ENCODE assay signal across 10 cellular contexts in genomic region chr1:1629430-1630190, GRCh38. TPM values are rescaled to one million over a fixed set of nuclear protein-coding genes. Genes with fewer than 3 reads are reported as not detected.
DNase-seq lines count a peak whose midpoint lies in the region; ATAC-seq and TF ChIP-seq lines count a peak whose summit lies in the region.
"Had no signal": no experiment of that assay in that cellular context is flagged by ENCODE, and none has a peak within 500 bp of the region (broad histone marks: within the 10 kb centered on the region; RNA-seq: fewer than 3 reads in every experiment).

No MANE protein-coding gene starts in this region.

- CTCF ChIA-PET in activated CD4-positive, alpha-beta memory T cell treated with anti-CD3 and anti-CD28 coated beads, Interleukin-2, amount 10 ng/mL, durations not matched to agents 7 days and 5 days (lab: Charles Lee) = interaction anchor here (0.6 kb wide), 1 partner anchor 130 kb away, joined by 4 read pairs; no protein-coding TSS in a partner anchor
- CTCF ChIA-PET in HEK293T (lab: Yijun Ruan, JAX) = no interaction called here

- ATAC-seq in GM21723 (IDR thresholded peaks at IDR 0.05; ENCODE audit: unreplicated experiment) (no peak), GM19397 (IDR thresholded peaks at IDR 0.05; ENCODE audit: unreplicated experiment) (no peak)
- ATAC-seq: Panc1 had no signal

- intact Hi-C loops in cardiac septum (cut with DNase I) = no loop called here

- H3K4me2 ChIP-seq in MM.1S (ENCODE audit: low read depth, low read length) = no peak overlapping the region

- H3K27ac Mint-ChIP-seq in activated CD4-positive, alpha-beta memory T cell treated with anti-CD3 and anti-CD28 coated beads, Interleukin-2, amount 10 ng/mL, durations not matched to agents 7 days and 5 days = peak overlapping the region; percentile 26

- peaks cover 3% of the 10 kb centered on the region for H3K36me3 Mint-ChIP-seq in activated CD4-positive, alpha-beta memory T cell treated with anti-CD3 and anti-CD28 coated beads, Interleukin-2, amount 10 ng/mL, durations not matched to agents 7 days and 5 days (ENCODE audit: low read depth)

- H3K9me3 Mint-ChIP-seq in activated CD4-positive, alpha-beta memory T cell treated with anti-CD3 and anti-CD28 coated beads, Interleukin-2, amount 10 ng/mL, durations not matched to agents 7 days and 5 days = no peaks in the 10 kb centered on the region

- no peaks in the 10 kb centered on the region for H3K9me2 ChIP-seq in MM.1S (replicated peaks; ENCODE audit: insufficient read depth, low read length)

- peaks cover 5% of the 10 kb centered on the region for H3K4me1 Mint-ChIP-seq in activated CD4-positive, alpha-beta memory T cell treated with anti-CD3 and anti-CD28 coated beads, Interleukin-2, amount 10 ng/mL, durations not matched to agents 7 days and 5 days

- no peak overlapping the region for H3K9ac ChIP-seq in MM.1S (ENCODE audit: low read length)

- no peak overlapping the region for H3K27ac ChIP-seq in MM.1S (ENCODE audit: low read length)

- no peaks in the 10 kb centered on the region for H3F3A ChIP-seq in MM.1S (ENCODE audit: insufficient read depth, low read length)

- H3K4me3 ChIP-seq in MM.1S (ENCODE audit: low read length) = no peak overlapping the region; the same call in 1 of the 2 replicates

- H4K20me1 ChIP-seq in MM.1S (ENCODE audit: insufficient read depth, low read length) = no peaks in the 10 kb centered on the region

- no peaks in the 10 kb centered on the region for H3K36me3 ChIP-seq in MM.1S (replicated peaks; ENCODE audit: insufficient read depth, low read length)

- DNase-seq in GM20000 (ENCODE audit: low spot score) (peak; percentile 83), cardiac septum (ENCODE audit: low spot score) (peak; percentile 75), MM.1S (no peak), HEK293T (ENCODE audit: extremely low spot score) (no peak)
- peak; percentile 62 for DNase-seq in activated CD4-positive, alpha-beta memory T cell treated with anti-CD3 and anti-CD28 coated beads, Interleukin-2, amount 10 ng/mL, durations not matched to agents 7 days and 5 days
- DNase-seq in stimulated activated CD8-positive, alpha-beta memory T cell treated with anti-CD3 and anti-CD28 coated beads, Interleukin-15, amount 100 ng/mL, for 1 hour (ENCODE audit: low read depth) = peak; percentile 48

- H3K4me3 Mint-ChIP-seq in activated CD4-positive, alpha-beta memory T cell treated with anti-CD3 and anti-CD28 coated beads, Interleukin-2, amount 10 ng/mL, durations not matched to agents 7 days and 5 days = peak overlapping the region; percentile 47

- peaks cover 13% of the 10 kb centered on the region for H3K27me3 ChIP-seq in MM.1S (replicated peaks; ENCODE audit: insufficient read depth, low read length)

- H3K27me3 Mint-ChIP-seq in activated CD4-positive, alpha-beta memory T cell treated with anti-CD3 and anti-CD28 coated beads, Interleukin-2, amount 10 ng/mL, durations not matched to agents 7 days and 5 days = peaks cover 4% of the 10 kb centered on the region

- TF ChIP-seq CTCF in GM20000 (IDR thresholded peaks at IDR 0.05; ENCODE audit: extremely low read depth, missing control alignments) (no peak), MM.1S (IDR thresholded peaks at IDR 0.05; ENCODE audit: low read length) (no peak)

- H2AFZ ChIP-seq in MM.1S (ENCODE audit: low read length) = no peak overlapping the region

- POLR2A ChIA-PET in activated CD4-positive, alpha-beta memory T cell treated with anti-CD3 and anti-CD28 coated beads, Interleukin-2, amount 10 ng/mL, durations not matched to agents 7 days and 5 days (lab: Charles Lee) = interaction anchor here (0.8 to 3.8 kb wide), 8 partner anchors 8 to 150 kb away, joined by 3 to 42 read pairs (median 4); partner anchors contain the start of gene MIB2
- POLR2A ChIA-PET in HEK293T (lab: Yijun Ruan, JAX) = no interaction called here

- peaks cover 4% of the 10 kb centered on the region; the same call in 1 of the 2 replicates for H3K4me1 ChIP-seq in MM.1S (ENCODE audit: low read length)

- H3K9me3 ChIP-seq in MM.1S (replicated peaks; ENCODE audit: insufficient read depth, low read length) = no peaks in the 10 kb centered on the region
- H3K9me3 ChIP-seq: heart right ventricle had no signal

- H3K79me2 ChIP-seq in MM.1S (ENCODE audit: low read length) = no peaks in the 10 kb centered on the region

TF ChIP-seq in HEK293T, 16 proteins besides CTCF, POLR2A, EP300 and RAD21:
- TF ChIP-seq HDGF (IDR thresholded peaks at IDR 0.05; ENCODE audit: borderline replicate concordance) (no peak), ARNT (IDR thresholded peaks at IDR 0.05) (no peak), ZNF384 (IDR thresholded peaks at IDR 0.05) (no peak), L3MBTL2 (conservative IDR thresholded peaks at IDR 0.05) (no peak), FOXM1 (IDR thresholded peaks at IDR 0.05; ENCODE audit: borderline replicate concordance) (no peak), NFRKB (IDR thresholded peaks at IDR 0.05) (no peak), FOXA1 (IDR thresholded peaks at IDR 0.05) (no peak), ELF4 (IDR thresholded peaks at IDR 0.05) (no peak), BHLHE40 (IDR thresholded peaks at IDR 0.05; ENCODE audit: borderline replicate concordance) (no peak), FOXK2 (IDR thresholded peaks at IDR 0.05) (no peak), TARDBP (IDR thresholded peaks at IDR 0.05) (no peak)

RNA-seq across cellular contexts. Expression of gene MMP23B, which starts 2.4 kb away (rescaled TPM):
- total RNA-seq in activated CD4-positive, alpha-beta memory T cell treated with anti-CD3 and anti-CD28 coated beads, Interleukin-2, amount 10 ng/mL, durations not matched to agents 7 days and 5 days = 1 to 10 TPM in 1 of 2 experiments, under 1 TPM in 1; 0.63 to 2.4 TPM
- total RNA-seq in cardiac septum = 60.2 TPM

RNA-seq across cellular contexts. Expression of gene MIB2, which starts 14.3 kb away (rescaled TPM):
- total RNA-seq in activated CD4-positive, alpha-beta memory T cell treated with anti-CD3 and anti-CD28 coated beads, Interleukin-2, amount 10 ng/mL, durations not matched to agents 7 days and 5 days = 10 to 100 TPM; 37.2 to 37.5 TPM
- 82.4 TPM for total RNA-seq in cardiac septum

RNA-seq across cellular contexts. Expression of gene CDK11B, which starts 29.2 kb away (rescaled TPM):
- 10 to 100 TPM; 32.5 to 32.7 TPM for total RNA-seq in activated CD4-positive, alpha-beta memory T cell treated with anti-CD3 and anti-CD28 coated beads, Interleukin-2, amount 10 ng/mL, durations not matched to agents 7 days and 5 days
- 30.4 TPM for total RNA-seq in cardiac septum

RNA-seq across cellular contexts. Expression of gene FNDC10, which starts 29.7 kb away (rescaled TPM):
- 1 to 10 TPM; 2.6 to 2.7 TPM for total RNA-seq in activated CD4-positive, alpha-beta memory T cell treated with anti-CD3 and anti-CD28 coated beads, Interleukin-2, amount 10 ng/mL, durations not matched to agents 7 days and 5 days
- total RNA-seq in cardiac septum = 1.7 TPM

RNA-seq across cellular contexts. Expression of gene SSU72, which starts 54.9 kb away (rescaled TPM):
- 100 to 1,000 TPM; 111 to 113 TPM for total RNA-seq in activated CD4-positive, alpha-beta memory T cell treated with anti-CD3 and anti-CD28 coated beads, Interleukin-2, amount 10 ng/mL, durations not matched to agents 7 days and 5 days
- 90.7 TPM for total RNA-seq in cardiac septum

Comparison
In these comparisons a context has a peak if more than half of its experiments do, and no peak if none do; other contexts are left out.
1. DNase-seq: peak in GM20000 (single experiment), activated CD4-positive, alpha-beta memory T cell treated with anti-CD3 and anti-CD28 coated beads, Interleukin-2, amount 10 ng/mL, durations not matched to agents 7 days and 5 days (single experiment), cardiac septum (single experiment) and stimulated activated CD8-positive, alpha-beta memory T cell treated with anti-CD3 and anti-CD28 coated beads, Interleukin-15, amount 100 ng/mL, for 1 hour (single experiment); none in MM.1S (single experiment) and HEK293T (single experiment).
2. RNA of gene MMP23B, which starts 2.4 kb away (total RNA-seq): 60.2 TPM in cardiac septum (single experiment); 0.63 to 2.4 TPM in activated CD4-positive, alpha-beta memory T cell treated with anti-CD3 and anti-CD28 coated beads, Interleukin-2, amount 10 ng/mL, durations not matched to agents 7 days and 5 days; every median in the first group is over 10 times any median in the second.